In genomic region chr5:94623877-94624276, GRCh38 we compare ENCODE assay signal across 22 cellular contexts. TPM values are rescaled to one million over a fixed set of nuclear protein-coding genes. Genes with fewer than 3 reads are reported as not detected.
A peak's percentile ranks its signal among the peaks of the same experiment; 100 is the strongest.
DNase-seq lines count a peak whose midpoint lies in the region; ATAC-seq and TF ChIP-seq lines count a peak whose summit lies in the region.
"Had no signal": no experiment of that assay in that cellular context is flagged by ENCODE, and none has a peak within 500 bp of the region (broad histone marks: within the 10 kb centered on the region; RNA-seq: fewer than 3 reads in every experiment).

No MANE protein-coding gene starts in this region.

- peaks cover 22 to 39% of the 10 kb centered on the region in 2 donors for H3K4me1 Mint-ChIP-seq in effector memory CD8-positive, alpha-beta T cell (ENCODE audit: low read depth in 2 of 2)

- no peaks in the 10 kb centered on the region for H3K9me2 ChIP-seq in Karpas-422 (replicated peaks; ENCODE audit: insufficient read depth, low read length)

- peak overlapping the region; percentile 33 to 66 for H3K4me3 Mint-ChIP-seq in effector memory CD8-positive, alpha-beta T cell
- H3K4me3 Mint-ChIP-seq: CD4-positive, CD25-positive, alpha-beta regulatory T cell had no signal

- no peaks in the 10 kb centered on the region for H3K9me3 ChIP-seq in left ventricle myocardium inferior (replicated peaks)
- H3K9me3 ChIP-seq in Karpas-422 (ENCODE audit: low read length), result no peaks in the 10 kb centered on the region
- no peaks in the 10 kb centered on the region for H3K9me3 ChIP-seq in osteoblast (ENCODE audit: low read depth, low read length)
- H3K9me3 ChIP-seq: SJSA1 had no signal

- H3K27me3 ChIP-seq in left ventricle myocardium inferior (ENCODE audit: low read depth), result no peaks in the 10 kb centered on the region
- H3K27me3 ChIP-seq in Karpas-422 (ENCODE audit: low read length), result no peaks in the 10 kb centered on the region
- H3K27me3 ChIP-seq in osteoblast (ENCODE audit: insufficient read depth, low read length), result no peaks in the 10 kb centered on the region
- H3K27me3 ChIP-seq: SJSA1 had no signal

- H3K79me2 ChIP-seq in Karpas-422 (ENCODE audit: low read length) (peaks cover 87% of the 10 kb centered on the region), osteoblast (ENCODE audit: insufficient read depth, low read length) (peaks cover 49% of the 10 kb centered on the region)

- TF ChIP-seq CTCF in left ventricle myocardium inferior (IDR thresholded peaks at IDR 0.05; ENCODE audit: borderline replicate concordance) (no peak), osteoblast (IDR thresholded peaks at IDR 0.05; ENCODE audit: extremely low read depth, low read depth, low read length) (no peak)

- ATAC-seq in left ventricle myocardium superior, result no peak
- no peak for ATAC-seq in effector memory CD8-positive, alpha-beta T cell (replicated peaks)
- ATAC-seq in GM18502 (IDR thresholded peaks at IDR 0.05; ENCODE audit: poor library complexity, unreplicated experiment), result no peak
- ATAC-seq: HCT116 had no signal

- H3K4me3 ChIP-seq in left ventricle myocardium inferior, result peak overlapping the region; percentile 41
- H3K4me3 ChIP-seq in Karpas-422 (ENCODE audit: low read length), result no peak overlapping the region
- no peak overlapping the region for H3K4me3 ChIP-seq in osteoblast (ENCODE audit: insufficient read depth, low read length)
- H3K4me3 ChIP-seq: PC-9, SJSA1 had no signal

- H3K27ac Mint-ChIP-seq in effector memory CD8-positive, alpha-beta T cell, result no peak overlapping the region
- H3K27ac Mint-ChIP-seq: CD4-positive, CD25-positive, alpha-beta regulatory T cell had no signal

- H2AFZ ChIP-seq in Karpas-422 (ENCODE audit: low read length) (no peak overlapping the region), osteoblast (ENCODE audit: low read length) (no peak overlapping the region)
- H2AFZ ChIP-seq: PC-9 had no signal

- intact Hi-C loops in left ventricle myocardium inferior (cut with micrococcal nuclease) (no loop called here), left ventricle myocardium superior (cut with micrococcal nuclease) (no loop called here)

- peaks cover under 1% of the 10 kb centered on the region for H3K36me3 ChIP-seq in left ventricle myocardium inferior
- H3K36me3 ChIP-seq in Karpas-422 (ENCODE audit: insufficient read depth, low read length), result no peaks in the 10 kb centered on the region
- no peaks in the 10 kb centered on the region for H3K36me3 ChIP-seq in osteoblast (ENCODE audit: insufficient read depth, low read length)
- H3K36me3 ChIP-seq: SJSA1 had no signal

- H3K4me2 ChIP-seq in Karpas-422 (ENCODE audit: low read depth, low read length, poor library complexity, severe bottlenecking) (peak overlapping the region; percentile 40), osteoblast (ENCODE audit: insufficient read depth, low read length) (no peak overlapping the region)
- H3K4me2 ChIP-seq: PC-9 had no signal

- H3K4me1 ChIP-seq in left ventricle myocardium inferior (peaks cover 35% of the 10 kb centered on the region), Karpas-422 (ENCODE audit: low read length) (peaks cover 53% of the 10 kb centered on the region), osteoblast (ENCODE audit: insufficient read depth, low read length) (peaks cover 18% of the 10 kb centered on the region)
- H3K4me1 ChIP-seq: SJSA1 had no signal

- H3K27me3 Mint-ChIP-seq in effector memory CD8-positive, alpha-beta T cell, result no peaks in the 10 kb centered on the region
- H3K27me3 Mint-ChIP-seq: CD4-positive, CD25-positive, alpha-beta regulatory T cell had no signal

- H3K27ac ChIP-seq in left ventricle myocardium inferior (replicated peaks) (no peak overlapping the region), Karpas-422 (ENCODE audit: low read length) (no peak overlapping the region), osteoblast (ENCODE audit: low read depth, low read length) (no peak overlapping the region)
- H3K27ac ChIP-seq: PC-9, SJSA1 had no signal

- no peaks in the 10 kb centered on the region for H3K9me3 Mint-ChIP-seq in effector memory CD8-positive, alpha-beta T cell
- H3K9me3 Mint-ChIP-seq: CD4-positive, CD25-positive, alpha-beta regulatory T cell had no signal

- no peak for DNase-seq in left ventricle myocardium inferior
- DNase-seq in left ventricle myocardium superior, result no peak
- DNase-seq in Karpas-422, result no peak
- no peak for DNase-seq in effector memory CD8-positive, alpha-beta T cell
- DNase-seq in NCI-H774 (lab: John Stamatoyannopoulos, UW), result no peak
- no peak for DNase-seq in osteoblast (ENCODE audit: insufficient read length, low spot score, missing footprints)
- DNase-seq: CD4-positive, CD25-positive, alpha-beta regulatory T cell; IMR-90; KG1; NCI-H1092; NCI-H1417 treated with DMSO at 0.1 percent for 48 hours; NCI-H1694 treated with DMSO at 0.1 percent for 48 hours; NCI-H2081 treated with DMSO at 0.1 percent for 48 hours; NCI-H2171 treated with DMSO at 0.1 percent for 48 hours; NCI-H345; NCI-H524; NCI-H748 treated with DMSO at 0.1 percent for 48 hours; PC-9; Right ventricle myocardium superior had no signal

- H4K20me1 ChIP-seq in Karpas-422 (ENCODE audit: insufficient read depth, low read depth, low read length) (no peaks in the 10 kb centered on the region), osteoblast (ENCODE audit: insufficient read depth, low read length) (no peaks in the 10 kb centered on the region)

- peaks cover 14% of the 10 kb centered on the region for H3K36me3 Mint-ChIP-seq in effector memory CD8-positive, alpha-beta T cell (ENCODE audit: insufficient read depth)

- H3K9ac ChIP-seq in Karpas-422 (ENCODE audit: low read length), result no peak overlapping the region

RNA-seq across cellular contexts. Expression of gene SLF1, which starts 5.4 kb away (rescaled TPM):
- total RNA-seq in left ventricle myocardium inferior (7.1 TPM), left ventricle myocardium superior (7.5 TPM), osteoblast (4.7 and 6.5 TPM in 2 replicates)
- total RNA-seq in Karpas-422 (2014; rRNA removed; shearing (Covaris generic); ENCODE audit: low replicate concordance), result 24.4 and 26.3 TPM in 2 replicates

RNA-seq across cellular contexts. Expression of gene KIAA0825, which starts 5.5 kb away (rescaled TPM):
- total RNA-seq in left ventricle myocardium inferior, result 2.2 TPM
- total RNA-seq in left ventricle myocardium superior, result 2.2 TPM
- total RNA-seq in Karpas-422 (2014; rRNA removed; shearing (Covaris generic); ENCODE audit: low replicate concordance), result 0.04 and 2.0 TPM in 2 replicates
- 8.0 and 10.0 TPM in 2 replicates for total RNA-seq in osteoblast
